Comparison of ENCODE assay signal across 8 cellular contexts in the genomic region with DNA sequence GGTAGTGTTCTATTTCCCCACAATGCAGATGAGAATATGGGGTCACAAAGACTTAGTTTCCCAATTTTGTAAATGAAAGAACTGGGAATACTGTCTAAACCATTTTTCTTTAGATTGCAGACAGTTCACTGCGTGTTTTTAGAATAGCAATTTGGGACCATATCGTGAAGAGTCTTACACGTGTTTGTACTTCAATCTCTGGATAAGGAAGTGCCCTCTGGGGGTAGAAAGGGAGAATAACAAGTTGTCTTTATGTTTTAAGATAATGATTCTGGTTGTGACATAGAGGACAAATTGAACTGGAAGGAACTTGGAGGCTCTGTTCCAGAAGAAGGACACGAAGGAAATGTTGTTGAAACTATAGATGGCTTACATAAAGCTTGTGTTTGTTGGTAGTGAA.
DNase-seq lines count a peak whose midpoint lies in the region; ATAC-seq and TF ChIP-seq lines count a peak whose summit lies in the region.

No MANE protein-coding gene starts in this region.

- no peaks in the 10 kb centered on the region for H3K4me1 Mint-ChIP-seq in activated T-cell treated with anti-CD3 and anti-CD28 coated beads, Interleukin-2, amount 50 U/mL, for 24 hours (ENCODE audit: low read depth)

- H3K27me3 Mint-ChIP-seq in activated T-cell treated with anti-CD3 and anti-CD28 coated beads, Interleukin-2, amount 50 U/mL, for 24 hours: no peaks in the 10 kb centered on the region

- in situ Hi-C loops in Caki2 (cut with HindIII; ENCODE audit: low pct_unique_long_range_greater_than_20kb, low sequenced_read_pairs): no loop called here

- ATAC-seq in HG03378 (IDR thresholded peaks at IDR 0.05; ENCODE audit: unreplicated experiment) (peak; percentile 60), HG02981 (IDR thresholded peaks at IDR 0.05; ENCODE audit: unreplicated experiment) (no peak), GM19452 (IDR thresholded peaks at IDR 0.05; ENCODE audit: unreplicated experiment) (no peak)

- H3K36me3 ChIP-seq in SK-N-MC (ENCODE audit: insufficient read depth, low read length) (no peaks in the 10 kb centered on the region), kidney epithelial cell (ENCODE audit: control insufficient read depth, insufficient read depth, low read length) (no peaks in the 10 kb centered on the region)

- no peak overlapping the region for H3K4me3 Mint-ChIP-seq in activated T-cell treated with anti-CD3 and anti-CD28 coated beads, Interleukin-2, amount 50 U/mL, for 24 hours

- H3K27ac Mint-ChIP-seq in activated T-cell treated with anti-CD3 and anti-CD28 coated beads, Interleukin-2, amount 50 U/mL, for 24 hours: no peak overlapping the region

- H3K4me3 ChIP-seq in SK-N-MC (no peak overlapping the region), kidney epithelial cell (ENCODE audit: low read depth, low read length) (no peak overlapping the region)

- no peaks in the 10 kb centered on the region for H3K27me3 ChIP-seq in kidney epithelial cell (ENCODE audit: control insufficient read depth, insufficient read depth, low read length)

- H3K9ac ChIP-seq in SK-N-MC (ENCODE audit: insufficient read length): no peak overlapping the region

- no peaks in the 10 kb centered on the region for H3K9me3 ChIP-seq in SK-N-MC (ENCODE audit: low read depth, low read length)

- no peaks in the 10 kb centered on the region for H3K9me3 Mint-ChIP-seq in activated T-cell treated with anti-CD3 and anti-CD28 coated beads, Interleukin-2, amount 50 U/mL, for 24 hours

- H3K27ac ChIP-seq in SK-N-MC: no peak overlapping the region

- peak; percentile 47 for TF ChIP-seq CTCF in kidney epithelial cell (IDR thresholded peaks at IDR 0.05; ENCODE audit: insufficient read depth, low read length, poor library complexity, severe bottlenecking)

- DNase-seq in Caki2 (ENCODE audit: low read depth) (peak; percentile 12), SK-N-MC (ENCODE audit: low read depth, low spot score) (peak; percentile 8), kidney epithelial cell (ENCODE audit: low read depth) (no peak), islet precursor cell (no peak)
- no peak for DNase-seq in activated T-cell treated with anti-CD3 and anti-CD28 coated beads, Interleukin-2, amount 50 U/mL, for 24 hours

- no peaks in the 10 kb centered on the region for H3K36me3 Mint-ChIP-seq in activated T-cell treated with anti-CD3 and anti-CD28 coated beads, Interleukin-2, amount 50 U/mL, for 24 hours (ENCODE audit: low read depth)

Comparison
In these comparisons a context has a peak if more than half of its experiments do, and no peak if none do; other contexts are left out.
1. DNase-seq: peak in Caki2 (single experiment) and SK-N-MC (single experiment); none in kidney epithelial cell (single experiment), islet precursor cell (single experiment) and activated T-cell treated with anti-CD3 and anti-CD28 coated beads, Interleukin-2, amount 50 U/mL, for 24 hours (single experiment).